19 cellular contexts compared by ENCODE assay signal in the genomic region with DNA sequence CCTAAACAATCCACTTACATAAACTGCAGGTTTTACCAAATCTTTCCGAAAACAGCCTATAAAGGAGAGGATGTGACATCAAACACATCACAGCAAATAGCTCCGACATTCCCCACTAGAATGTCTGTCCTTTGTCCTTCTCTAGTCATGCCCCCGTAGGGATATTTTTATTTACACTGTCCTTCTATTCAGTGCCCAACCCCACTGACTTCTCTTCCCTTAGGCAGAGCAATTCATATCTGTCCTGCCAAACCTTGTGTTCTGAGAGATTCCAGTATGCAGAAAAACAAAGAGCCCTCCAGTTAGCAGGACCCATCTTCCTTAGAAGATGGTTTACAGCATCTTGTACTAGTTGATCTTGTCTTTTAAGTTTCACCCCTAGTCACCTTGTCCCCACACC. TPM values are rescaled to one million over a fixed set of nuclear protein-coding genes. Genes with fewer than 3 reads are reported as not detected.
DNase-seq lines count a peak whose midpoint lies in the region; ATAC-seq and TF ChIP-seq lines count a peak whose summit lies in the region.
"Had no signal": no experiment of that assay in that cellular context is flagged by ENCODE, and none has a peak within 500 bp of the region (broad histone marks: within the 10 kb centered on the region; RNA-seq: fewer than 3 reads in every experiment).

No MANE protein-coding gene starts in this region.

- H3K27me3 ChIP-seq in breast epithelium = no peaks in the 10 kb centered on the region
- H3K27me3 ChIP-seq: BLaER1 treated with 17β-estradiol and CSF1 and Interleukin-3, amounts not matched to agents 10 nM and 100 nM had no signal

- CTCF ChIA-PET in MCF 10A (lab: Yijun Ruan, JAX) = interaction anchor here (1.5 to 1.9 kb wide), 2 partner anchors 299 to 302 kb away, joined by 3 to 4 read pairs; no protein-coding TSS in a partner anchor

- H3K27me3 Mint-ChIP-seq in MCF 10A (ENCODE audit: insufficient read depth, unreplicated experiment) (no peaks in the 10 kb centered on the region), type B pancreatic cell (peaks cover 17% of the 10 kb centered on the region)

- H3K9me3 Mint-ChIP-seq in MCF 10A (ENCODE audit: unreplicated experiment) (no peaks in the 10 kb centered on the region), type B pancreatic cell (no peaks in the 10 kb centered on the region)
- H3K9me3 Mint-ChIP-seq: CD4-positive, alpha-beta T cell; CD8-positive, alpha-beta T cell had no signal

- no peak for DNase-seq in MCF 10A (ENCODE audit: unreplicated experiment)
- no peak for DNase-seq in breast epithelium (ENCODE audit: low spot score in 2 of 2)
- peak; percentile 74 for DNase-seq in foreskin melanocyte
- DNase-seq in type B pancreatic cell (ENCODE audit: extremely low spot score, unreplicated experiment) = no peak
- no peak for DNase-seq in GM10266 (ENCODE audit: extremely low spot score)
- DNase-seq: AML-193; Caco-2; Calu3; CD4-positive, alpha-beta T cell; CD8-positive, alpha-beta T cell; DMS79 treated with DMSO at 0.1 percent for 48 hours; GF-D8 had no signal

- H3K36me3 ChIP-seq in breast epithelium = no peaks in the 10 kb centered on the region
- H3K36me3 ChIP-seq: BLaER1 treated with 17β-estradiol and CSF1 and Interleukin-3, amounts not matched to agents 10 nM and 100 nM had no signal

- H3K27ac Mint-ChIP-seq in MCF 10A (ENCODE audit: low read depth, unreplicated experiment) (peak overlapping the region; percentile 50), type B pancreatic cell (peak overlapping the region; percentile 64)
- H3K27ac Mint-ChIP-seq: B cell; CD4-positive, alpha-beta T cell; CD8-positive, alpha-beta T cell had no signal

- ATAC-seq in HG03565 (IDR thresholded peaks at IDR 0.05; ENCODE audit: unreplicated experiment) = no peak
- ATAC-seq: A549; CD8-positive, alpha-beta T cell; GM12878 had no signal

- no peak for TF ChIP-seq POLR2A in breast epithelium (IDR thresholded peaks at IDR 0.05)

- POLR2A ChIA-PET in MCF 10A (lab: Yijun Ruan, JAX) = interaction anchor here (0.7 kb wide), 3 partner anchors 8 to 1317 kb away, joined by 3 read pairs; no protein-coding TSS in a partner anchor

- H3K36me3 Mint-ChIP-seq in MCF 10A (ENCODE audit: insufficient read depth, unreplicated experiment) (peaks cover 13% of the 10 kb centered on the region), type B pancreatic cell (peaks cover 6% of the 10 kb centered on the region)
- H3K36me3 Mint-ChIP-seq: CD8-positive, alpha-beta T cell had no signal

- no peak overlapping the region for H3K4me3 ChIP-seq in breast epithelium
- H3K4me3 ChIP-seq: A549; BLaER1 treated with 17β-estradiol and CSF1 and Interleukin-3, amounts not matched to agents 10 nM and 100 nM; GM12878 had no signal

- no peaks in the 10 kb centered on the region for H3K4me1 ChIP-seq in breast epithelium
- H3K4me1 ChIP-seq: A549, Caco-2 had no signal

- H3K4me1 Mint-ChIP-seq in MCF 10A (ENCODE audit: insufficient read depth, unreplicated experiment) = peaks cover 28% of the 10 kb centered on the region
- peaks cover 40% of the 10 kb centered on the region for H3K4me1 Mint-ChIP-seq in type B pancreatic cell (ENCODE audit: unreplicated experiment)

- H3K4me3 Mint-ChIP-seq in MCF 10A (ENCODE audit: unreplicated experiment) (no peak overlapping the region), type B pancreatic cell (peak overlapping the region; percentile 44)
- H3K4me3 Mint-ChIP-seq: B cell; CD4-positive, alpha-beta T cell; CD8-positive, alpha-beta T cell had no signal

- BruUV-seq in MCF 10A (replicated peaks; lab: Mats Ljungman, UMichigan) = no TSS peak

- no peaks in the 10 kb centered on the region for H3K9me3 ChIP-seq in breast epithelium
- H3K9me3 ChIP-seq: A549; BLaER1 treated with 17β-estradiol and CSF1 and Interleukin-3, amounts not matched to agents 10 nM and 100 nM; Caco-2 had no signal

- TF ChIP-seq CTCF in MCF 10A (IDR thresholded peaks at IDR 0.05; ENCODE audit: unreplicated experiment) (no peak), breast epithelium (IDR thresholded peaks at IDR 0.05) (no peak), type B pancreatic cell (conservative IDR thresholded peaks at IDR 0.05) (no peak), GM10266 (IDR thresholded peaks at IDR 0.05; ENCODE audit: control insufficient read depth, insufficient read depth, low read depth, missing control alignments) (no peak)

- intact Hi-C loops in MCF 10A (cut with micrococcal nuclease) (no loop called here), breast epithelium (cut with DNase I; ENCODE audit: low total_unique reads) (no loop called here)

- no peak overlapping the region for H3K27ac ChIP-seq in breast epithelium
- H3K27ac ChIP-seq: 22Rv1; A549; BLaER1 treated with 17β-estradiol and CSF1 and Interleukin-3, amounts not matched to agents 10 nM and 100 nM; C4-2B had no signal

RNA-seq across cellular contexts. Expression of gene GLI3, which starts 5.4 kb away (rescaled TPM):
- total RNA-seq in MCF 10A (2022) (23.1 and 27.6 TPM in 2 replicates), breast epithelium (10 to 100 TPM; 10.2 to 29.9 (median 22.6) TPM), type B pancreatic cell (ENCODE audit: low replicate concordance) (58.0 and 141 TPM in 2 replicates)
- total RNA-seq: B cell, Calu3, GM12878 had no signal
